In genomic region chr3:14121859-14122258, GRCh38 we compare ENCODE assay signal across 16 cellular contexts. TPM values are rescaled to one million over a fixed set of nuclear protein-coding genes. Genes with fewer than 3 reads are reported as not detected.
DNase-seq lines count a peak whose midpoint lies in the region; ATAC-seq and TF ChIP-seq lines count a peak whose summit lies in the region.
"Had no signal": no experiment of that assay in that cellular context is flagged by ENCODE, and none has a peak within 500 bp of the region (broad histone marks: within the 10 kb centered on the region; RNA-seq: fewer than 3 reads in every experiment).

No MANE protein-coding gene starts in this region.

- H3K4me2 ChIP-seq in KMS-11 = peak overlapping the region; percentile 89

- H3K9me3 Mint-ChIP-seq in activated naive CD8-positive, alpha-beta T cell treated with anti-CD3 and anti-CD28 coated beads, Interleukin-2, amount 50 U/mL, for 24 hours = no peaks in the 10 kb centered on the region
- no peaks in the 10 kb centered on the region for H3K9me3 Mint-ChIP-seq in natural killer cell treated with Interleukin-12 subunit alpha and Interleukin-12 subunit beta and Interleukin-15 and Interleukin-18, amount 100 ng/mL, for 72 hours
- no peaks in the 10 kb centered on the region for H3K9me3 Mint-ChIP-seq in naive thymus-derived CD8-positive, alpha-beta T cell
- H3K9me3 Mint-ChIP-seq: activated CD4-positive, alpha-beta memory T cell treated with anti-CD3 and anti-CD28 coated beads, Interleukin-2, amount 10 ng/mL, durations not matched to agents 7 days and 5 days had no signal

- H3K9ac ChIP-seq in KMS-11 = peak overlapping the region; percentile 29; the same call in 1 of the 2 replicates

- no peaks in the 10 kb centered on the region for H3K27me3 ChIP-seq in KMS-11 (ENCODE audit: insufficient read depth, low read depth)
- no peaks in the 10 kb centered on the region for H3K27me3 ChIP-seq in WERI-Rb-1 (ENCODE audit: insufficient read depth, low read depth, severe bottlenecking)
- H3K27me3 ChIP-seq: esophagus squamous epithelium, MG63, spleen had no signal

- no peaks in the 10 kb centered on the region for H4K20me1 ChIP-seq in KMS-11 (ENCODE audit: insufficient read depth)

- POLR2A ChIA-PET in naive thymus-derived CD8-positive, alpha-beta T cell (lab: Charles Lee) = interaction anchor here (4.9 to 7.7 kb wide), 2 partner anchors 22 to 55 kb away, joined by 63 to 124 read pairs; partner anchors contain the start of genes LSM3 and XPC

- H3K9me3 ChIP-seq in WERI-Rb-1 (ENCODE audit: severe bottlenecking) (no peaks in the 10 kb centered on the region), mucosa of descending colon (no peaks in the 10 kb centered on the region)
- H3K9me3 ChIP-seq: esophagus squamous epithelium, spleen had no signal

- peak overlapping the region; percentile 94 for H3K4me3 Mint-ChIP-seq in activated naive CD8-positive, alpha-beta T cell treated with anti-CD3 and anti-CD28 coated beads, Interleukin-2, amount 50 U/mL, for 24 hours
- H3K4me3 Mint-ChIP-seq in natural killer cell treated with Interleukin-12 subunit alpha and Interleukin-12 subunit beta and Interleukin-15 and Interleukin-18, amount 100 ng/mL, for 72 hours = peak overlapping the region; percentile 74
- peak overlapping the region in 3 of 10 donors; percentile 66 to 96 (median 95) for H3K4me3 Mint-ChIP-seq in naive thymus-derived CD8-positive, alpha-beta T cell

- no peak for ATAC-seq in activated naive CD8-positive, alpha-beta T cell treated with anti-CD3 and anti-CD28 coated beads, Interleukin-2, amount 50 U/mL, for 24 hours
- no peak for ATAC-seq in natural killer cell treated with Interleukin-12 subunit alpha and Interleukin-12 subunit beta and Interleukin-15 and Interleukin-18, amount 100 ng/mL, for 72 hours
- ATAC-seq in naive thymus-derived CD8-positive, alpha-beta T cell = no peak
- no peak for ATAC-seq in mucosa of descending colon
- ATAC-seq: Right ventricle myocardium inferior had no signal

- peaks cover 39% of the 10 kb centered on the region for H3K36me3 Mint-ChIP-seq in activated naive CD8-positive, alpha-beta T cell treated with anti-CD3 and anti-CD28 coated beads, Interleukin-2, amount 50 U/mL, for 24 hours (ENCODE audit: low read depth)
- peaks cover 10% of the 10 kb centered on the region for H3K36me3 Mint-ChIP-seq in natural killer cell treated with Interleukin-12 subunit alpha and Interleukin-12 subunit beta and Interleukin-15 and Interleukin-18, amount 100 ng/mL, for 72 hours
- peaks cover 0 to 27% (median 3%) of the 10 kb centered on the region in 3 donors for H3K36me3 Mint-ChIP-seq in naive thymus-derived CD8-positive, alpha-beta T cell

- no peak overlapping the region for H2AFZ ChIP-seq in KMS-11 (ENCODE audit: low read depth)

- H3K4me1 ChIP-seq in KMS-11 (ENCODE audit: low read depth, poor library complexity, severe bottlenecking) (peaks cover 66% of the 10 kb centered on the region), mucosa of descending colon (ENCODE audit: low read depth) (peaks cover 19% of the 10 kb centered on the region)

- H3K36me3 ChIP-seq in KMS-11 (ENCODE audit: insufficient read depth) (no peaks in the 10 kb centered on the region), WERI-Rb-1 (peaks cover 13% of the 10 kb centered on the region), mucosa of descending colon (ENCODE audit: low read depth) (no peaks in the 10 kb centered on the region)

- H3K4me3 ChIP-seq in KMS-11 (IDR thresholded peaks at IDR 0.05; ENCODE audit: insufficient read depth, low read depth, low read length) (no peak overlapping the region), WERI-Rb-1 (ENCODE audit: low read depth, low read length) (no peak overlapping the region), mucosa of descending colon (no peak overlapping the region)
- H3K4me3 ChIP-seq: esophagus squamous epithelium, MG63, spleen had no signal

- peaks cover 48% of the 10 kb centered on the region for H3K4me1 Mint-ChIP-seq in activated naive CD8-positive, alpha-beta T cell treated with anti-CD3 and anti-CD28 coated beads, Interleukin-2, amount 50 U/mL, for 24 hours
- peaks cover 31 to 40% of the 10 kb centered on the region in 2 donors for H3K4me1 Mint-ChIP-seq in natural killer cell treated with Interleukin-12 subunit alpha and Interleukin-12 subunit beta and Interleukin-15 and Interleukin-18, amount 100 ng/mL, for 72 hours (ENCODE audit: low read depth in 2 of 2)
- peaks cover 24 to 53% (median 46%) of the 10 kb centered on the region in 4 donors for H3K4me1 Mint-ChIP-seq in naive thymus-derived CD8-positive, alpha-beta T cell

- peak; percentile 92 for DNase-seq in ELF-1 (ENCODE audit: low read depth, low spot score)
- DNase-seq in activated naive CD8-positive, alpha-beta T cell treated with anti-CD3 and anti-CD28 coated beads, Interleukin-2, amount 50 U/mL, for 24 hours = no peak
- no peak for DNase-seq in natural killer cell treated with Interleukin-12 subunit alpha and Interleukin-12 subunit beta and Interleukin-15 and Interleukin-18, amount 100 ng/mL, for 72 hours (ENCODE audit: low spot score)
- no peak for DNase-seq in WERI-Rb-1
- DNase-seq in naive thymus-derived CD8-positive, alpha-beta T cell = no peak
- no peak for DNase-seq in NCI-H524 (lab: John Stamatoyannopoulos, UW)
- no peak for DNase-seq in mucosa of descending colon
- DNase-seq: activated CD4-positive, alpha-beta memory T cell treated with anti-CD3 and anti-CD28 coated beads, Interleukin-2, amount 10 ng/mL, durations not matched to agents 7 days and 5 days; amniotic stem cell; esophagus squamous epithelium; MG63; NCI-H1930; NCI-H446 treated with DMSO at 0.1 percent for 48 hours; spleen had no signal

- H3K27ac ChIP-seq in KMS-11 = peak overlapping the region; percentile 89
- H3K27ac ChIP-seq in WERI-Rb-1 = no peak overlapping the region
- H3K27ac ChIP-seq: spleen had no signal

- intact Hi-C loops in mucosa of descending colon (cut with DNase I, micrococcal nuclease) = no loop called here

- H3K79me2 ChIP-seq in KMS-11 (ENCODE audit: insufficient read depth, low read depth) = peaks cover 48% of the 10 kb centered on the region

- TF ChIP-seq CTCF in KMS-11 (conservative IDR thresholded peaks at IDR 0.05; ENCODE audit: low read depth, low read length) (no peak), WERI-Rb-1 (IDR thresholded peaks at IDR 0.05; ENCODE audit: low read depth, low read length) (no peak), mucosa of descending colon (IDR thresholded peaks at IDR 0.05) (no peak)

- H3K27me3 Mint-ChIP-seq in activated naive CD8-positive, alpha-beta T cell treated with anti-CD3 and anti-CD28 coated beads, Interleukin-2, amount 50 U/mL, for 24 hours = no peaks in the 10 kb centered on the region
- H3K27me3 Mint-ChIP-seq in natural killer cell treated with Interleukin-12 subunit alpha and Interleukin-12 subunit beta and Interleukin-15 and Interleukin-18, amount 100 ng/mL, for 72 hours = no peaks in the 10 kb centered on the region
- no peaks in the 10 kb centered on the region for H3K27me3 Mint-ChIP-seq in naive thymus-derived CD8-positive, alpha-beta T cell
- H3K27me3 Mint-ChIP-seq: activated CD4-positive, alpha-beta memory T cell treated with anti-CD3 and anti-CD28 coated beads, Interleukin-2, amount 10 ng/mL, durations not matched to agents 7 days and 5 days had no signal

- H3K27ac Mint-ChIP-seq in activated naive CD8-positive, alpha-beta T cell treated with anti-CD3 and anti-CD28 coated beads, Interleukin-2, amount 50 U/mL, for 24 hours = no peak overlapping the region
- peak overlapping the region in 1 of 2 donors; percentile 95 for H3K27ac Mint-ChIP-seq in natural killer cell treated with Interleukin-12 subunit alpha and Interleukin-12 subunit beta and Interleukin-15 and Interleukin-18, amount 100 ng/mL, for 72 hours
- peak overlapping the region in 3 of 10 donors; percentile 21 to 56 (median 23) for H3K27ac Mint-ChIP-seq in naive thymus-derived CD8-positive, alpha-beta T cell

RNA-seq across cellular contexts. Expression of gene CHCHD4, which starts 2.8 kb away (rescaled TPM):
- 10 to 100 TPM; 13.2 to 14.6 TPM for total RNA-seq in natural killer cell treated with Interleukin-12 subunit alpha and Interleukin-12 subunit beta and Interleukin-15 and Interleukin-18, amount 100 ng/mL, for 72 hours
- total RNA-seq in naive thymus-derived CD8-positive, alpha-beta T cell = 1 to 10 TPM; 9.1 to 9.6 TPM
- polyA plus RNA-seq in naive thymus-derived CD8-positive, alpha-beta T cell = 10 to 100 TPM in 2 of 3 donors, 1 to 10 TPM in 1; 6.8 to 15.8 (median 11.5) TPM
- total RNA-seq in mucosa of descending colon = 10 to 100 TPM; 15.1 to 32.6 (median 15.2) TPM

RNA-seq across cellular contexts. Expression of gene TMEM43, which starts 3.0 kb away (rescaled TPM):
- total RNA-seq in natural killer cell treated with Interleukin-12 subunit alpha and Interleukin-12 subunit beta and Interleukin-15 and Interleukin-18, amount 100 ng/mL, for 72 hours = 10 to 100 TPM; 37.3 to 42.6 TPM
- 10 to 100 TPM; 50.8 to 52.4 TPM for total RNA-seq in naive thymus-derived CD8-positive, alpha-beta T cell
- 10 to 100 TPM; 45.6 to 65.0 (median 56.0) TPM for polyA plus RNA-seq in naive thymus-derived CD8-positive, alpha-beta T cell
- 10 to 100 TPM; 23.1 to 50.4 (median 31.3) TPM for total RNA-seq in mucosa of descending colon

RNA-seq across cellular contexts. Expression of gene XPC, which starts 56.5 kb away (rescaled TPM):
- total RNA-seq in natural killer cell treated with Interleukin-12 subunit alpha and Interleukin-12 subunit beta and Interleukin-15 and Interleukin-18, amount 100 ng/mL, for 72 hours = 10 to 100 TPM; 24.6 to 31.5 TPM
- 10 to 100 TPM; 90.9 to 95.2 TPM for total RNA-seq in naive thymus-derived CD8-positive, alpha-beta T cell
- polyA plus RNA-seq in naive thymus-derived CD8-positive, alpha-beta T cell = 10 to 100 TPM; 28.5 to 49.6 (median 49.4) TPM
- 10 to 100 TPM; 22.4 to 30.6 (median 26.9) TPM for total RNA-seq in mucosa of descending colon

RNA-seq across cellular contexts. Expression of gene LSM3, which starts 56.8 kb away (rescaled TPM):
- total RNA-seq in natural killer cell treated with Interleukin-12 subunit alpha and Interleukin-12 subunit beta and Interleukin-15 and Interleukin-18, amount 100 ng/mL, for 72 hours = 10 to 100 TPM; 15.1 to 15.2 TPM
- total RNA-seq in naive thymus-derived CD8-positive, alpha-beta T cell = 10 to 100 TPM; 10.4 to 11.6 TPM
- polyA plus RNA-seq in naive thymus-derived CD8-positive, alpha-beta T cell = 10 to 100 TPM; 20.8 to 26.5 (median 24.8) TPM
- total RNA-seq in mucosa of descending colon = 10 to 100 TPM in 1 of 3 donors, 1 to 10 TPM in 2; 8.3 to 13.1 (median 9.8) TPM
